Comparison of ENCODE assay signal across 37 cellular contexts in genomic region chr20:217266-217665, GRCh38. TPM values are rescaled to one million over a fixed set of nuclear protein-coding genes. Genes with fewer than 3 reads are reported as not detected.
"Had no signal": no experiment of that assay in that cellular context is flagged by ENCODE, and none has a peak within 500 bp of the region (broad histone marks: within the 10 kb centered on the region; RNA-seq: fewer than 3 reads in every experiment).

No MANE protein-coding gene starts in this region.

- H3K4me3 ChIP-seq: esophagus squamous epithelium, gastroesophageal sphincter had no signal

- H3K9me3 ChIP-seq: esophagus squamous epithelium, gastroesophageal sphincter had no signal

- DNase-seq: activated B cell treated with CpG ODN at 0.5 μM for 24 hours; activated CD4-positive, alpha-beta T cell treated with anti-CD3 and anti-CD28 coated beads for 48 hours; activated CD4-positive, alpha-beta T cell treated with anti-CD3 and anti-CD28 coated beads, Interleukin-2, amount 50 U/mL, for 1 hour; activated CD4-positive, alpha-beta T cell treated with anti-CD3 and anti-CD28 coated beads, Interleukin-2, amount 50 U/mL, for 48 hours; activated CD8-positive, alpha-beta memory T cell treated with anti-CD3 and anti-CD28 coated beads for 24 hours; activated CD8-positive, alpha-beta T cell treated with anti-CD3 and anti-CD28 coated beads for 36 hours; activated effector memory CD4-positive, alpha-beta T cell treated with Interleukin-2 at 50 U/mL for 16 hours; activated gamma-delta T cell treated with Interleukin-2 at 50 U/mL for 16 hours; activated naive CD4-positive, alpha-beta T cell treated with anti-CD3 and anti-CD28 coated beads, Interleukin-2, amount 50 U/mL, for 16 hours; activated naive CD4-positive, alpha-beta T cell treated with Interleukin-2 at 50 U/mL for 16 hours; activated T-cell treated with anti-CD3 and anti-CD28 coated beads, Interleukin-2, amount 50 U/mL, for 4 hours; amniotic stem cell; anterior cingulate cortex; brain microvascular endothelial cell; caudate nucleus; cortex of kidney; dermis blood vessel endothelial cell; effector CD8-positive, alpha-beta T cell; esophagus squamous epithelium; foreskin melanocyte; T-helper 1 cell; T-helper 17 cell; T1000; WERI-Rb-1 had no signal

- H3K27ac ChIP-seq: brain microvascular endothelial cell, epithelial cell of prostate, esophagus squamous epithelium, gastroesophageal sphincter, WERI-Rb-1 had no signal

- H3K4me1 ChIP-seq: esophagus squamous epithelium, gastroesophageal sphincter had no signal

- ATAC-seq: activated CD4-positive, CD25-positive, alpha-beta regulatory T cell treated with anti-CD3 and anti-CD28 coated beads, Interleukin-2, amount 50 U/mL, for 24 hours; activated CD8-positive, alpha-beta T cell treated with anti-CD3 and anti-CD28 coated beads for 36 hours; activated T-cell treated with anti-CD3 and anti-CD28 coated beads, Interleukin-2, amount 50 U/mL, for 4 hours; activated T-helper 17 cell treated with anti-CD3 and anti-CD28 coated beads, Interleukin-2, amount 50 U/mL, for 72 hours; gastroesophageal sphincter; T-helper 17 cell had no signal

- H3K27me3 ChIP-seq: brain microvascular endothelial cell had no signal

- H3K36me3 ChIP-seq: brain microvascular endothelial cell, esophagus squamous epithelium, gastroesophageal sphincter, WERI-Rb-1 had no signal

RNA-seq across cellular contexts. Expression of gene DEFB129, which starts 9.8 kb away (rescaled TPM):
- total RNA-seq: activated B cell treated with CpG ODN at 0.5 μM for 24 hours; activated CD8-positive, alpha-beta T cell treated with anti-CD3 and anti-CD28 coated beads for 36 hours; activated T-cell treated with anti-CD3 and anti-CD28 coated beads, Interleukin-2, amount 50 U/mL, for 4 hours; activated T-helper 17 cell treated with anti-CD3 and anti-CD28 coated beads, Interleukin-2, amount 50 U/mL, for 72 hours; astrocyte; bronchial epithelial cell; chondrocyte; dermis blood vessel endothelial cell; endothelial cell of umbilical vein; esophagus squamous epithelium; fibroblast of lung; fibroblast of villous mesenchyme; gastroesophageal sphincter; glomerular endothelial cell; T-helper 17 cell had no signal
- polyA plus RNA-seq: adipose tissue, endothelial cell of umbilical vein, esophagus, fibroblast of lung had no signal

RNA-seq across cellular contexts. Expression of gene DEFB128, which starts 27.8 kb away (rescaled TPM):
- total RNA-seq: activated B cell treated with CpG ODN at 0.5 μM for 24 hours; activated CD8-positive, alpha-beta T cell treated with anti-CD3 and anti-CD28 coated beads for 36 hours; activated T-cell treated with anti-CD3 and anti-CD28 coated beads, Interleukin-2, amount 50 U/mL, for 4 hours; activated T-helper 17 cell treated with anti-CD3 and anti-CD28 coated beads, Interleukin-2, amount 50 U/mL, for 72 hours; astrocyte; bronchial epithelial cell; chondrocyte; dermis blood vessel endothelial cell; endothelial cell of umbilical vein; esophagus squamous epithelium; fibroblast of lung; fibroblast of villous mesenchyme; gastroesophageal sphincter; glomerular endothelial cell; T-helper 17 cell had no signal
- polyA plus RNA-seq: adipose tissue, endothelial cell of umbilical vein, esophagus, fibroblast of lung had no signal

RNA-seq across cellular contexts. Expression of gene DEFB132, which starts 40.3 kb away (rescaled TPM):
- total RNA-seq: activated B cell treated with CpG ODN at 0.5 μM for 24 hours; activated CD8-positive, alpha-beta T cell treated with anti-CD3 and anti-CD28 coated beads for 36 hours; activated T-cell treated with anti-CD3 and anti-CD28 coated beads, Interleukin-2, amount 50 U/mL, for 4 hours; activated T-helper 17 cell treated with anti-CD3 and anti-CD28 coated beads, Interleukin-2, amount 50 U/mL, for 72 hours; astrocyte; bronchial epithelial cell; chondrocyte; dermis blood vessel endothelial cell; endothelial cell of umbilical vein; esophagus squamous epithelium; fibroblast of lung; fibroblast of villous mesenchyme; gastroesophageal sphincter; glomerular endothelial cell; T-helper 17 cell had no signal
- polyA plus RNA-seq: endothelial cell of umbilical vein, esophagus, fibroblast of lung had no signal
